In genomic region chr15:50463423-50464358, GRCh38 we compare ENCODE assay signal across 13 cellular contexts. TPM values are rescaled to one million over a fixed set of nuclear protein-coding genes. Genes with fewer than 3 reads are reported as not detected.
DNase-seq lines count a peak whose midpoint lies in the region; ATAC-seq and TF ChIP-seq lines count a peak whose summit lies in the region.
"Had no signal": no experiment of that assay in that cellular context is flagged by ENCODE, and none has a peak within 500 bp of the region (broad histone marks: within the 10 kb centered on the region; RNA-seq: fewer than 3 reads in every experiment).

No MANE protein-coding gene starts in this region.

- H3K27me3 ChIP-seq in HUES48 (ENCODE audit: control insufficient read depth, insufficient read depth, low read length) (no peaks in the 10 kb centered on the region), heart left ventricle (no peaks in the 10 kb centered on the region)
- H3K27me3 ChIP-seq: hepatocyte had no signal

- H3K9ac ChIP-seq in HUES48 (ENCODE audit: low read depth, low read length): no peak overlapping the region

- TF ChIP-seq CTCF in AG10803 (conservative IDR thresholded peaks at IDR 0.05; ENCODE audit: low read length) (no peak), heart left ventricle (IDR thresholded peaks at IDR 0.05) (no peak)

- H3K27ac ChIP-seq in HUES48 (ENCODE audit: low read depth, low read length): peak overlapping the region; percentile 7
- H3K27ac ChIP-seq in heart left ventricle: no peak overlapping the region
- H3K27ac ChIP-seq: hepatocyte had no signal

- H3K36me3 ChIP-seq in HUES48 (ENCODE audit: control insufficient read depth, insufficient read depth, low read length): peaks cover 32% of the 10 kb centered on the region
- peaks cover 0 to 100% (median 91%) of the 10 kb centered on the region in 9 donors for H3K36me3 ChIP-seq in heart left ventricle

- H3K36me3 Mint-ChIP-seq in memory B cell: peaks cover 18% of the 10 kb centered on the region

- H3K4me3 Mint-ChIP-seq in memory B cell: no peak overlapping the region
- H3K4me3 Mint-ChIP-seq: CD8-positive, alpha-beta memory T cell; dendritic cell treated with granulocyte-macrophage colony-stimulating factor and Interleukin-4, amounts not matched to agents 40 ng/mL and 50 ng/mL, for 4 days had no signal

- H3K4me1 Mint-ChIP-seq in memory B cell: peaks cover 5% of the 10 kb centered on the region

- WGBS in heart left ventricle, 4 donors: 64 to 73% (median 68%) methylated on average over 2 of the region's 2 CpGs

- H3K4me1 ChIP-seq in HUES48 (ENCODE audit: control insufficient read depth, insufficient read depth, low read length) (peaks cover 37% of the 10 kb centered on the region; the same call in 1 of the 2 replicates), heart left ventricle (peaks cover 0 to 10% (median 0%) of the 10 kb centered on the region in 12 donors)

- no peaks in the 10 kb centered on the region for H3K27me3 Mint-ChIP-seq in memory B cell
- H3K27me3 Mint-ChIP-seq: dendritic cell treated with granulocyte-macrophage colony-stimulating factor and Interleukin-4, amounts not matched to agents 40 ng/mL and 50 ng/mL, for 4 days had no signal

- intact Hi-C loops in heart left ventricle (cut with DNase I): no loop called here

- peak overlapping the region; percentile 84 for H3K27ac Mint-ChIP-seq in memory B cell
- H3K27ac Mint-ChIP-seq: dendritic cell treated with granulocyte-macrophage colony-stimulating factor and Interleukin-4, amounts not matched to agents 40 ng/mL and 50 ng/mL, for 4 days had no signal

- TF ChIP-seq POLR2A in heart left ventricle (IDR thresholded peaks at IDR 0.05): no peak

- H3K9me3 ChIP-seq in HUES48 (ENCODE audit: control insufficient read depth, insufficient read depth, low read length) (no peaks in the 10 kb centered on the region), heart left ventricle (no peaks in the 10 kb centered on the region)

- DNase-seq in AG10803 (ENCODE audit: low read depth) (peak; percentile 80), brain pericyte (ENCODE audit: low read depth, low spot score) (peak; percentile 4), memory B cell (ENCODE audit: low spot score in 2 of 2) (no peak), COLO829 (ENCODE audit: low spot score) (no peak), heart left ventricle (no peak), D341Med (ENCODE audit: low spot score) (no peak)
- DNase-seq: CD8-positive, alpha-beta memory T cell; NCI-H146; PC-3 had no signal

- no peaks in the 10 kb centered on the region for H3K9me3 Mint-ChIP-seq in memory B cell
- H3K9me3 Mint-ChIP-seq: CD8-positive, alpha-beta memory T cell; dendritic cell treated with granulocyte-macrophage colony-stimulating factor and Interleukin-4, amounts not matched to agents 40 ng/mL and 50 ng/mL, for 4 days had no signal

- H3K4me3 ChIP-seq in AG10803 (ENCODE audit: low read length) (no peak overlapping the region), HUES48 (ENCODE audit: low read depth, low read length) (no peak overlapping the region), heart left ventricle (no peak overlapping the region)
- H3K4me3 ChIP-seq: hepatocyte had no signal

- no peak for ATAC-seq in memory B cell (ENCODE audit: low read depth)
- no peak for ATAC-seq in HG02642 (IDR thresholded peaks at IDR 0.05; ENCODE audit: poor library complexity, unreplicated experiment)
- no peak for ATAC-seq in heart left ventricle
- ATAC-seq: PC-3 had no signal

RNA-seq across cellular contexts. Expression of gene USP8, which starts 39.5 kb away (rescaled TPM):
- 10 to 100 TPM; 28.0 to 53.3 (median 42.1) TPM for total RNA-seq in heart left ventricle
- 10 to 100 TPM; 12.6 to 34.9 TPM for polyA plus RNA-seq in heart left ventricle

Comparison
In these comparisons a context has a peak if more than half of its experiments do, and no peak if none do; other contexts are left out.
1. DNase-seq: peak in AG10803 (single experiment) and brain pericyte (single experiment); none in memory B cell (0 of 2), COLO829 (single experiment), heart left ventricle (0 of 5) and D341Med (single experiment).